1 cellular context compared by ENCODE assay signal in the genomic region with DNA sequence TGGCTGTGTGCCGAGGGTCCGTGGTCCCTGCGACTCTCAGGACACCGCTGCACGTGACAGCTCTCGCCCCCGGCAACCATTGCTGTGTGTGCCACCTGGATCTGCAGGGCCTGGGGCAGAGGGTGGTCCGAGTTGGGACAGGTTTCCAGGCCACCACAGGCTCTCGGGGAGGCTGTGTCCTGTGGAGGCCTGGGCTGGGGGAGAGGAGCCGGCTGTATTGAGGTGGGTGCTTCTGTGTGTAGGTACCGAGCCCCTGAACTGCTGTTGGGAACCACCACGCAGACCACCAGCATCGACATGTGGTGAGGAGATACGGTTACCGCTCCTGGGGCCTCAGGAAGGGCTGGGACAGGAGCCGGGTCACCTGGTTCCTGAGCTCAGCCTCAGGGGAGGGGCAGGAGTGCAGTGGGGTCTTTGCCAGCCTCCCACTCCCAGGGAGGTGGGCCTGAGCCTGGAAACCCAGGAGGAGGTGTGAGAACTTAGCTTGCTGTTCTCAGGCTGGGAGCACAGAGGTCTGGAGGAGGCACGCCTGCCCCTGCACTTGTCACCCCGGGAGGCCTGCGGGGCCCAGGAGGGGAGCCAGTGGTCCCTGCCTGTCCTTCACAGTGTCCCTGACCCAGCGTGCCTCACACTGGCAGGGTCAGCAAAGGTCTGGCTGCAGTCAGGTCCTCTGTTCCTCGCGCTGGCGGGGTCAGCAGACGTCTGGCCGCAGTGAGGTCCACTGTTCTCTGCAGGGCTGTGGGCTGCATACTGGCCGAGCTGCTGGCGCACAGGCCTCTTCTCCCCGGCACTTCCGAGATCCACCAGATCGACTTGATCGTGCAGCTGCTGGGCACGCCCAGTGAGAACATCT.
TF ChIP-seq lines count a peak whose summit lies in the region.

No MANE protein-coding gene starts in this region.

TF ChIP-seq in HepG2, 621 proteins besides CTCF, POLR2A, EP300 and RAD21 (continued from another document and continues in another):
- TF ChIP-seq, protein P1, sequence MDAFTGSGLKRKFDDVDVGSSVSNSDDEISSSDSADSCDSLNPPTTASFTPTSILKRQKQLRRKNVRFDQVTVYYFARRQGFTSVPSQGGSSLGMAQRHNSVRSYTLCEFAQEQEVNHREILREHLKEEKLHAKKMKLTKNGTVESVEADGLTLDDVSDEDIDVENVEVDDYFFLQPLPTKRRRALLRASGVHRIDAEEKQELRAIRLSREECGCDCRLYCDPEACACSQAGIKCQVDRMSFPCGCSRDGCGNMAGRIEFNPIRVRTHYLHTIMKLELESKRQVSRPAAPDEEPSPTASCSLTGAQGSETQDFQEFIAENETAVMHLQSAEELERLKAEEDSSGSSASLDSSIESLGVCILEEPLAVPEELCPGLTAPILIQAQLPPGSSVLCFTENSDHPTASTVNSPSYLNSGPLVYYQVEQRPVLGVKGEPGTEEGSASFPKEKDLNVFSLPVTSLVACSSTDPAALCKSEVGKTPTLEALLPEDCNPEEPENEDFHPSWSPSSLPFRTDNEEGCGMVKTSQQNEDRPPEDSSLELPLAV (CRISPR knock-in tag; conservative IDR thresholded peaks at IDR 0.05; ENCODE audit: low read depth): no peak
- TF ChIP-seq HNF4A (CRISPR knock-in tag; IDR thresholded peaks at IDR 0.05): peak; percentile 75
- TF ChIP-seq KLF11 (CRISPR knock-in tag; IDR thresholded peaks at IDR 0.05): no peak
- TF ChIP-seq FOXO1 (CRISPR knock-in tag; IDR thresholded peaks at IDR 0.05): peak; percentile 46; the same call in 1 of the 2 replicates
- TF ChIP-seq, protein P2, sequence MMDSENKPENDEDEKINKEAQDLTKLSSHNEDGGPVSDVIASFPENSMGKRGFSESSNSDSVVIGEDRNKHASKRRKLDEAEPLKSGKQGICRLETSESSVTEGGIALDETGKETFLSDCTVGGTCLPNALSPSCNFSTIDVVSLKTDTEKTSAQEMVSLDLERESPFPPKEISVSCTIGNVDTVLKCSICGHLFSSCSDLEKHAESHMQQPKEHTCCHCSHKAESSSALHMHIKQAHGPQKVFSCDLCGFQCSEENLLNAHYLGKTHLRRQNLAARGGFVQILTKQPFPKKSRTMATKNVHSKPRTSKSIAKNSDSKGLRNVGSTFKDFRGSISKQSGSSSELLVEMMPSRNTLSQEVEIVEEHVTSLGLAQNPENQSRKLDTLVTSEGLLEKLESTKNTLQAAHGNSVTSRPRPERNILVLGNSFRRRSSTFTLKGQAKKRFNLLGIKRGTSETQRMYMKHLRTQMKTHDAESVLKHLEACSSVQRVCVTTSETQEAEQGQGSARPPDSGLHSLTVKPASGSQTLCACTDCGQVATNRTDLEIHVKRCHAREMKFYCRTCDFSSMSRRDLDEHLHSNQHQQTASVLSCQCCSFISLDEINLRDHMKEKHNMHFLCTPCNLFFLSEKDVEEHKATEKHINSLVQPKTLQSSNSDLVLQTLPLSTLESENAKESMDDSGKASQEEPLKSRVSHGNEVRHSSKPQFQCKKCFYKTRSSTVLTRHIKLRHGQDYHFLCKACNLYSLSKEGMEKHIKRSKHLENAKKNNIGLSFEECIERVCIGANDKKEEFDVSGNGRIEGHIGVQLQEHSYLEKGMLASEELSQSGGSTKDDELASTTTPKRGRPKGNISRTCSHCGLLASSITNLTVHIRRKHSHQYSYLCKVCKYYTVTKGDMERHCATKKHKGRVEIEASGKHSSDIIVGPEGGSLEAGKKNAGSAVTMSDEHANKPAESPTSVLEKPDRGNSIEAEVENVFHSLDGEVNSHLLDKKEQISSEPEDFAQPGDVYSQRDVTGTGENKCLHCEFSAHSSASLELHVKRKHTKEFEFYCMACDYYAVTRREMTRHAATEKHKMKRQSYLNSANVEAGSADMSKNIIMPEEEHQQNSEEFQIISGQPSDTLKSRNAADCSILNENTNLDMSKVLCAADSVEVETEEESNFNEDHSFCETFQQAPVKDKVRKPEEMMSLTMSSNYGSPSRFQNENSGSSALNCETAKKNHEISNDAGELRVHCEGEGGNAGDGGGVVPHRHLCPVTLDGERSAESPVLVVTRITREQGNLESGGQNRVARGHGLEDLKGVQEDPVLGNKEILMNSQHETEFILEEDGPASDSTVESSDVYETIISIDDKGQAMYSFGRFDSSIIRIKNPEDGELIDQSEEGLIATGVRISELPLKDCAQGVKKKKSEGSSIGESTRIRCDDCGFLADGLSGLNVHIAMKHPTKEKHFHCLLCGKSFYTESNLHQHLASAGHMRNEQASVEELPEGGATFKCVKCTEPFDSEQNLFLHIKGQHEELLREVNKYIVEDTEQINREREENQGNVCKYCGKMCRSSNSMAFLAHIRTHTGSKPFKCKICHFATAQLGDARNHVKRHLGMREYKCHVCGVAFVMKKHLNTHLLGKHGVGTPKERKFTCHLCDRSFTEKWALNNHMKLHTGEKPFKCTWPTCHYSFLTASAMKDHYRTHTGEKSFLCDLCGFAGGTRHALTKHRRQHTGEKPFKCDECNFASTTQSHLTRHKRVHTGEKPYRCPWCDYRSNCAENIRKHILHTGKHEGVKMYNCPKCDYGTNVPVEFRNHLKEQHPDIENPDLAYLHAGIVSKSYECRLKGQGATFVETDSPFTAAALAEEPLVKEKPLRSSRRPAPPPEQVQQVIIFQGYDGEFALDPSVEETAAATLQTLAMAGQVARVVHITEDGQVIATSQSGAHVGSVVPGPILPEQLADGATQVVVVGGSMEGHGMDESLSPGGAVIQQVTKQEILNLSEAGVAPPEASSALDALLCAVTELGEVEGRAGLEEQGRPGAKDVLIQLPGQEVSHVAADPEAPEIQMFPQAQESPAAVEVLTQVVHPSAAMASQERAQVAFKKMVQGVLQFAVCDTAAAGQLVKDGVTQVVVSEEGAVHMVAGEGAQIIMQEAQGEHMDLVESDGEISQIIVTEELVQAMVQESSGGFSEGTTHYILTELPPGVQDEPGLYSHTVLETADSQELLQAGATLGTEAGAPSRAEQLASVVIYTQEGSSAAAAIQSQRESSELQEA (CRISPR knock-in tag; IDR thresholded peaks at IDR 0.05; ENCODE audit: not compliant biosample characterization): no peak
- 0 out of 2 replicates have a peak, but pooled peaks have one; percentile 22 for TF ChIP-seq DMAP1 (CRISPR knock-in tag; IDR thresholded peaks at IDR 0.05)
- no peak for TF ChIP-seq ZNF335 (CRISPR knock-in tag; IDR thresholded peaks at IDR 0.05)
- no peak for TF ChIP-seq MATR3 (CRISPR knock-in tag; IDR thresholded peaks at IDR 0.05)
- TF ChIP-seq POGZ (CRISPR knock-in tag; IDR thresholded peaks at IDR 0.05): no peak
- TF ChIP-seq, protein P3, sequence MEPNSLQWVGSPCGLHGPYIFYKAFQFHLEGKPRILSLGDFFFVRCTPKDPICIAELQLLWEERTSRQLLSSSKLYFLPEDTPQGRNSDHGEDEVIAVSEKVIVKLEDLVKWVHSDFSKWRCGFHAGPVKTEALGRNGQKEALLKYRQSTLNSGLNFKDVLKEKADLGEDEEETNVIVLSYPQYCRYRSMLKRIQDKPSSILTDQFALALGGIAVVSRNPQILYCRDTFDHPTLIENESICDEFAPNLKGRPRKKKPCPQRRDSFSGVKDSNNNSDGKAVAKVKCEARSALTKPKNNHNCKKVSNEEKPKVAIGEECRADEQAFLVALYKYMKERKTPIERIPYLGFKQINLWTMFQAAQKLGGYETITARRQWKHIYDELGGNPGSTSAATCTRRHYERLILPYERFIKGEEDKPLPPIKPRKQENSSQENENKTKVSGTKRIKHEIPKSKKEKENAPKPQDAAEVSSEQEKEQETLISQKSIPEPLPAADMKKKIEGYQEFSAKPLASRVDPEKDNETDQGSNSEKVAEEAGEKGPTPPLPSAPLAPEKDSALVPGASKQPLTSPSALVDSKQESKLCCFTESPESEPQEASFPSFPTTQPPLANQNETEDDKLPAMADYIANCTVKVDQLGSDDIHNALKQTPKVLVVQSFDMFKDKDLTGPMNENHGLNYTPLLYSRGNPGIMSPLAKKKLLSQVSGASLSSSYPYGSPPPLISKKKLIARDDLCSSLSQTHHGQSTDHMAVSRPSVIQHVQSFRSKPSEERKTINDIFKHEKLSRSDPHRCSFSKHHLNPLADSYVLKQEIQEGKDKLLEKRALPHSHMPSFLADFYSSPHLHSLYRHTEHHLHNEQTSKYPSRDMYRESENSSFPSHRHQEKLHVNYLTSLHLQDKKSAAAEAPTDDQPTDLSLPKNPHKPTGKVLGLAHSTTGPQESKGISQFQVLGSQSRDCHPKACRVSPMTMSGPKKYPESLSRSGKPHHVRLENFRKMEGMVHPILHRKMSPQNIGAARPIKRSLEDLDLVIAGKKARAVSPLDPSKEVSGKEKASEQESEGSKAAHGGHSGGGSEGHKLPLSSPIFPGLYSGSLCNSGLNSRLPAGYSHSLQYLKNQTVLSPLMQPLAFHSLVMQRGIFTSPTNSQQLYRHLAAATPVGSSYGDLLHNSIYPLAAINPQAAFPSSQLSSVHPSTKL (CRISPR knock-in tag; IDR thresholded peaks at IDR 0.05): peak; percentile 73
- peak; percentile 8; the same call in 1 of the 2 replicates for TF ChIP-seq ELF1 (CRISPR knock-in tag; IDR thresholded peaks at IDR 0.05)
- TF ChIP-seq FOXK2 (IDR thresholded peaks at IDR 0.05): no peak
- TF ChIP-seq ZNF713 (CRISPR knock-in tag; IDR thresholded peaks at IDR 0.05): no peak
- TF ChIP-seq ZNF12 (CRISPR knock-in tag; IDR thresholded peaks at IDR 0.05): 0 out of 2 replicates have a peak, but pooled peaks have one; percentile 47
- no peak for TF ChIP-seq ATAD3A (CRISPR knock-in tag; IDR thresholded peaks at IDR 0.05)
- no peak for TF ChIP-seq ZNF709 (CRISPR knock-in tag; IDR thresholded peaks at IDR 0.05)
- TF ChIP-seq U2AF1 (optimal IDR thresholded peaks at IDR 0.05; ENCODE audit: low read depth, low read length): no peak
- TF ChIP-seq ZNF652 (CRISPR knock-in tag; IDR thresholded peaks at IDR 0.05; ENCODE audit: borderline replicate concordance, low read depth): no peak
- TF ChIP-seq ZNF546 (CRISPR knock-in tag; conservative IDR thresholded peaks at IDR 0.05): no peak
- no peak; the same call in 1 of the 2 replicates for TF ChIP-seq KAT8 (CRISPR knock-in tag; IDR thresholded peaks at IDR 0.05)
- no peak for TF ChIP-seq ZNF121 (CRISPR knock-in tag; IDR thresholded peaks at IDR 0.05)
- peak; percentile 50 for TF ChIP-seq HOXA3 (CRISPR knock-in tag; IDR thresholded peaks at IDR 0.05)
- TF ChIP-seq, protein P4, sequence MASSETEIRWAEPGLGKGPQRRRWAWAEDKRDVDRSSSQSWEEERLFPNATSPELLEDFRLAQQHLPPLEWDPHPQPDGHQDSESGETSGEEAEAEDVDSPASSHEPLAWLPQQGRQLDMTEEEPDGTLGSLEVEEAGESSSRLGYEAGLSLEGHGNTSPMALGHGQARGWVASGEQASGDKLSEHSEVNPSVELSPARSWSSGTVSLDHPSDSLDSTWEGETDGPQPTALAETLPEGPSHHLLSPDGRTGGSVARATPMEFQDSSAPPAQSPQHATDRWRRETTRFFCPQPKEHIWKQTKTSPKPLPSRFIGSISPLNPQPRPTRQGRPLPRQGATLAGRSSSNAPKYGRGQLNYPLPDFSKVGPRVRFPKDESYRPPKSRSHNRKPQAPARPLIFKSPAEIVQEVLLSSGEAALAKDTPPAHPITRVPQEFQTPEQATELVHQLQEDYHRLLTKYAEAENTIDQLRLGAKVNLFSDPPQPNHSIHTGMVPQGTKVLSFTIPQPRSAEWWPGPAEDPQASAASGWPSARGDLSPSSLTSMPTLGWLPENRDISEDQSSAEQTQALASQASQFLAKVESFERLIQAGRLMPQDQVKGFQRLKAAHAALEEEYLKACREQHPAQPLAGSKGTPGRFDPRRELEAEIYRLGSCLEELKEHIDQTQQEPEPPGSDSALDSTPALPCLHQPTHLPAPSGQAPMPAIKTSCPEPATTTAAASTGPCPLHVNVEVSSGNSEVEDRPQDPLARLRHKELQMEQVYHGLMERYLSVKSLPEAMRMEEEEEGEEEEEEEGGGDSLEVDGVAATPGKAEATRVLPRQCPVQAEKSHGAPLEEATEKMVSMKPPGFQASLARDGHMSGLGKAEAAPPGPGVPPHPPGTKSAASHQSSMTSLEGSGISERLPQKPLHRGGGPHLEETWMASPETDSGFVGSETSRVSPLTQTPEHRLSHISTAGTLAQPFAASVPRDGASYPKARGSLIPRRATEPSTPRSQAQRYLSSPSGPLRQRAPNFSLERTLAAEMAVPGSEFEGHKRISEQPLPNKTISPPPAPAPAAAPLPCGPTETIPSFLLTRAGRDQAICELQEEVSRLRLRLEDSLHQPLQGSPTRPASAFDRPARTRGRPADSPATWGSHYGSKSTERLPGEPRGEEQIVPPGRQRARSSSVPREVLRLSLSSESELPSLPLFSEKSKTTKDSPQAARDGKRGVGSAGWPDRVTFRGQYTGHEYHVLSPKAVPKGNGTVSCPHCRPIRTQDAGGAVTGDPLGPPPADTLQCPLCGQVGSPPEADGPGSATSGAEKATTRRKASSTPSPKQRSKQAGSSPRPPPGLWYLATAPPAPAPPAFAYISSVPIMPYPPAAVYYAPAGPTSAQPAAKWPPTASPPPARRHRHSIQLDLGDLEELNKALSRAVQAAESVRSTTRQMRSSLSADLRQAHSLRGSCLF (CRISPR knock-in tag; IDR thresholded peaks at IDR 0.05; ENCODE audit: borderline replicate concordance): no peak
- no peak; the same call in 1 of the 2 replicates for TF ChIP-seq KAT7 (CRISPR knock-in tag; IDR thresholded peaks at IDR 0.05; ENCODE audit: borderline replicate concordance)
- no peak for TF ChIP-seq ZNF274 (CRISPR knock-in tag; IDR thresholded peaks at IDR 0.05)
- TF ChIP-seq, protein P5, sequence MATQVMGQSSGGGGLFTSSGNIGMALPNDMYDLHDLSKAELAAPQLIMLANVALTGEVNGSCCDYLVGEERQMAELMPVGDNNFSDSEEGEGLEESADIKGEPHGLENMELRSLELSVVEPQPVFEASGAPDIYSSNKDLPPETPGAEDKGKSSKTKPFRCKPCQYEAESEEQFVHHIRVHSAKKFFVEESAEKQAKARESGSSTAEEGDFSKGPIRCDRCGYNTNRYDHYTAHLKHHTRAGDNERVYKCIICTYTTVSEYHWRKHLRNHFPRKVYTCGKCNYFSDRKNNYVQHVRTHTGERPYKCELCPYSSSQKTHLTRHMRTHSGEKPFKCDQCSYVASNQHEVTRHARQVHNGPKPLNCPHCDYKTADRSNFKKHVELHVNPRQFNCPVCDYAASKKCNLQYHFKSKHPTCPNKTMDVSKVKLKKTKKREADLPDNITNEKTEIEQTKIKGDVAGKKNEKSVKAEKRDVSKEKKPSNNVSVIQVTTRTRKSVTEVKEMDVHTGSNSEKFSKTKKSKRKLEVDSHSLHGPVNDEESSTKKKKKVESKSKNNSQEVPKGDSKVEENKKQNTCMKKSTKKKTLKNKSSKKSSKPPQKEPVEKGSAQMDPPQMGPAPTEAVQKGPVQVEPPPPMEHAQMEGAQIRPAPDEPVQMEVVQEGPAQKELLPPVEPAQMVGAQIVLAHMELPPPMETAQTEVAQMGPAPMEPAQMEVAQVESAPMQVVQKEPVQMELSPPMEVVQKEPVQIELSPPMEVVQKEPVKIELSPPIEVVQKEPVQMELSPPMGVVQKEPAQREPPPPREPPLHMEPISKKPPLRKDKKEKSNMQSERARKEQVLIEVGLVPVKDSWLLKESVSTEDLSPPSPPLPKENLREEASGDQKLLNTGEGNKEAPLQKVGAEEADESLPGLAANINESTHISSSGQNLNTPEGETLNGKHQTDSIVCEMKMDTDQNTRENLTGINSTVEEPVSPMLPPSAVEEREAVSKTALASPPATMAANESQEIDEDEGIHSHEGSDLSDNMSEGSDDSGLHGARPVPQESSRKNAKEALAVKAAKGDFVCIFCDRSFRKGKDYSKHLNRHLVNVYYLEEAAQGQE (IDR thresholded peaks at IDR 0.05; ENCODE audit: borderline replicate concordance in 1 of 2, low read depth in 1 of 2, low read length in 2 of 2): no peak
- TF ChIP-seq PCBP1 (IDR thresholded peaks at IDR 0.05; ENCODE audit: borderline replicate concordance, low read depth, low read length): no peak; the same call in 1 of the 2 replicates
- no peak for TF ChIP-seq MEF2D (CRISPR knock-in tag; IDR thresholded peaks at IDR 0.05)
- 0 out of 2 replicates have a peak, but pooled peaks have one; percentile 0 for TF ChIP-seq ZNF251 (CRISPR knock-in tag; IDR thresholded peaks at IDR 0.05)
- TF ChIP-seq ZNF263 (CRISPR knock-in tag; IDR thresholded peaks at IDR 0.05): peak; percentile 67
- peak; percentile 56; the same call in 1 of the 2 replicates for TF ChIP-seq ZNF343 (CRISPR knock-in tag; IDR thresholded peaks at IDR 0.05)
- TF ChIP-seq ZNF782 (CRISPR knock-in tag; IDR thresholded peaks at IDR 0.05; ENCODE audit: borderline replicate concordance): no peak; the same call in 1 of the 2 replicates
- no peak for TF ChIP-seq MXI1 (IDR thresholded peaks at IDR 0.05; ENCODE audit: borderline replicate concordance, low read depth, low read length)
